ENCODE assay signal across 10 cellular contexts in the genomic region with DNA sequence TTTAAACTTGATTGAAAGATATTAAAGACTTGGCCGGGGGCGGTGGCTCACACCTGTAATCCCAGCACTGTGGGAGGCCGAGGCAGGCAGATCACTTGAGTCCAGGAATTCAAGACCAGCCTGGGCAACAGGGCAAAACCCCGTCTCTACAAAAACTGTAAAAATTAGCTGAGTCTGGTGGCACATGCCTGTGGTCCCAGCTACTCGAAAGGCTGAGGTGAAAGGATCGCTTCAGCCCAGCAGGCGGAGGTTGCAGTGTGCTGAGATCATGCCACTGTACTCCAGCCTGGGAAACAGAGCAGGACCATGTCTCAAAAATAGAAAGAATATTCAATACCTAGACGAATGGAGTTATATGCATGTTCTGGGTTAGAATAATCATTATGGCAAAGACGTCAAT. TPM values are rescaled to one million over a fixed set of nuclear protein-coding genes. Genes with fewer than 3 reads are reported as not detected.
DNase-seq lines count a peak whose midpoint lies in the region; ATAC-seq, FAIRE-seq and TF ChIP-seq lines count a peak whose summit lies in the region.
"Not testable (repeated sequence)": the region's sequence is repeated elsewhere in the genome, so short reads cannot be mapped to it uniquely, and the experiment has no call there.
"Had no signal": no experiment of that assay in that cellular context is flagged by ENCODE, and none has a peak within 500 bp of the region (broad histone marks: within the 10 kb centered on the region; RNA-seq: fewer than 3 reads in every experiment).

No MANE protein-coding gene starts in this region.

- TF ChIP-seq POLR2A in GM12891 (IDR thresholded peaks at IDR 0.05; ENCODE audit: low read depth, low read length) = not testable (repeated sequence)

- H3K4me2 ChIP-seq in SU-DHL-6 (ENCODE audit: low read depth, low read length, poor library complexity, severe bottlenecking) = peak overlapping the region; percentile 7

- H3K9me3 ChIP-seq in CD4-positive, CD25-positive, alpha-beta regulatory T cell (ENCODE audit: control insufficient read depth in 2 of 2, low read length in 2 of 2); SU-DHL-6 (ENCODE audit: insufficient read depth, low read length): not testable (repeated sequence)

- not testable (repeated sequence) for H3F3A ChIP-seq in SU-DHL-6 (ENCODE audit: insufficient read depth)

- peaks cover 98% of the 10 kb centered on the region for H3K79me2 ChIP-seq in SU-DHL-6 (ENCODE audit: insufficient read depth, low read length)

- H3K27ac ChIP-seq in CD4-positive, CD25-positive, alpha-beta regulatory T cell (ENCODE audit: insufficient read depth, low read length, poor library complexity, severe bottlenecking); SU-DHL-6 (ENCODE audit: low read depth, low read length): not testable (repeated sequence)

- peaks cover 12% of the 10 kb centered on the region for H3K36me3 ChIP-seq in CD4-positive, CD25-positive, alpha-beta regulatory T cell (ENCODE audit: control insufficient read depth, insufficient read depth, low read length)
- not testable (repeated sequence) for H3K36me3 ChIP-seq in SU-DHL-6 (ENCODE audit: low read length)

- not testable (repeated sequence) for DNase-seq in CD4-positive, CD25-positive, alpha-beta regulatory T cell; GM12891 (ENCODE audit: insufficient read length, low spot score)
- DNase-seq in activated CD8-positive, alpha-beta memory T cell treated with anti-CD3 and anti-CD28 coated beads, Interleukin-2, amount 10 ng/mL, durations not matched to agents 7 days and 5 days = peak; percentile 9
- DNase-seq in islet precursor cell = peak; percentile 55

- CTCF ChIA-PET in activated CD8-positive, alpha-beta memory T cell treated with anti-CD3 and anti-CD28 coated beads, Interleukin-2, amount 10 ng/mL, durations not matched to agents 7 days and 5 days (lab: Charles Lee) = interaction anchor here (1.3 to 1.5 kb wide), 2 partner anchors 42 to 63 kb away, joined by 3 to 5 read pairs; no protein-coding TSS in a partner anchor

- H3K4me3 ChIP-seq in CD4-positive, CD25-positive, alpha-beta regulatory T cell (ENCODE audit: low read depth, low read length) = peak overlapping the region; percentile 40
- H3K4me3 ChIP-seq in SU-DHL-6 (ENCODE audit: insufficient read depth, low read length, poor library complexity, severe bottlenecking) = not testable (repeated sequence)

- not testable (repeated sequence) for TF ChIP-seq CTCF in SU-DHL-6 (IDR thresholded peaks at IDR 0.05; ENCODE audit: insufficient read depth, low read length, poor library complexity, severe bottlenecking); brain (conservative IDR thresholded peaks at IDR 0.05)

- peak; percentile 26 for FAIRE-seq in GM12891 (lab: Jason Lieb, UNC)

- peak overlapping the region in 2 of 3 donors; percentile 31 to 51 for H3K27ac Mint-ChIP-seq in CD4-positive, CD25-positive, alpha-beta regulatory T cell
- H3K27ac Mint-ChIP-seq in activated CD8-positive, alpha-beta memory T cell treated with anti-CD3 and anti-CD28 coated beads, Interleukin-2, amount 10 ng/mL, durations not matched to agents 7 days and 5 days; activated naive CD4-positive, alpha-beta T cell treated with anti-CD3 and anti-CD28 coated beads, Interleukin-2, amount 50 U/mL, for 24 hours; brain: not testable (repeated sequence)

- H3K4me1 ChIP-seq in CD4-positive, CD25-positive, alpha-beta regulatory T cell (ENCODE audit: control insufficient read depth, insufficient read depth, low read length, poor library complexity, severe bottlenecking) = peaks cover 57% of the 10 kb centered on the region

- H3K9ac ChIP-seq in SU-DHL-6 (ENCODE audit: low read length) = not testable (repeated sequence)

- not testable (repeated sequence) for ATAC-seq in CD4-positive, CD25-positive, alpha-beta regulatory T cell (ENCODE audit: low read depth in 2 of 2); activated CD8-positive, alpha-beta memory T cell treated with anti-CD3 and anti-CD28 coated beads, Interleukin-2, amount 10 ng/mL, durations not matched to agents 7 days and 5 days

- peaks cover 10 to 94% (median 75%) of the 10 kb centered on the region in 4 donors for H3K4me1 Mint-ChIP-seq in CD4-positive, CD25-positive, alpha-beta regulatory T cell
- H3K4me1 Mint-ChIP-seq in activated CD8-positive, alpha-beta memory T cell treated with anti-CD3 and anti-CD28 coated beads, Interleukin-2, amount 10 ng/mL, durations not matched to agents 7 days and 5 days = peaks cover 81% of the 10 kb centered on the region
- H3K4me1 Mint-ChIP-seq in activated naive CD4-positive, alpha-beta T cell treated with anti-CD3 and anti-CD28 coated beads, Interleukin-2, amount 50 U/mL, for 24 hours = peaks cover 90% of the 10 kb centered on the region
- peaks cover 94% of the 10 kb centered on the region for H3K4me1 Mint-ChIP-seq in brain

- H3K4me3 Mint-ChIP-seq in CD4-positive, CD25-positive, alpha-beta regulatory T cell = peak overlapping the region in 3 of 4 donors; percentile 6 to 44 (median 29)
- H3K4me3 Mint-ChIP-seq in activated CD8-positive, alpha-beta memory T cell treated with anti-CD3 and anti-CD28 coated beads, Interleukin-2, amount 10 ng/mL, durations not matched to agents 7 days and 5 days = not testable (repeated sequence)
- H3K4me3 Mint-ChIP-seq in activated naive CD4-positive, alpha-beta T cell treated with anti-CD3 and anti-CD28 coated beads, Interleukin-2, amount 50 U/mL, for 24 hours = peak overlapping the region; percentile 33
- H3K4me3 Mint-ChIP-seq in brain = peak overlapping the region in 4 of 5 experiments; percentile 11 to 51 (median 30)

- H3K9me3 Mint-ChIP-seq in CD4-positive, CD25-positive, alpha-beta regulatory T cell; activated CD8-positive, alpha-beta memory T cell treated with anti-CD3 and anti-CD28 coated beads, Interleukin-2, amount 10 ng/mL, durations not matched to agents 7 days and 5 days (ENCODE audit: low read depth); activated naive CD4-positive, alpha-beta T cell treated with anti-CD3 and anti-CD28 coated beads, Interleukin-2, amount 50 U/mL, for 24 hours; brain: not testable (repeated sequence)

- peaks cover 25% of the 10 kb centered on the region; the same call in 1 of the 2 replicates for H4K20me1 ChIP-seq in SU-DHL-6 (ENCODE audit: low read depth, low read length)

- not testable (repeated sequence) for H3K27me3 ChIP-seq in CD4-positive, CD25-positive, alpha-beta regulatory T cell (ENCODE audit: control insufficient read depth, insufficient read depth, low read length); SU-DHL-6 (ENCODE audit: low read length)

- H3K36me3 Mint-ChIP-seq in CD4-positive, CD25-positive, alpha-beta regulatory T cell; activated naive CD4-positive, alpha-beta T cell treated with anti-CD3 and anti-CD28 coated beads, Interleukin-2, amount 50 U/mL, for 24 hours: not testable (repeated sequence)
- H3K36me3 Mint-ChIP-seq in activated CD8-positive, alpha-beta memory T cell treated with anti-CD3 and anti-CD28 coated beads, Interleukin-2, amount 10 ng/mL, durations not matched to agents 7 days and 5 days = peaks cover 49% of the 10 kb centered on the region
- peaks cover 34% of the 10 kb centered on the region for H3K36me3 Mint-ChIP-seq in brain

- H3K27me3 Mint-ChIP-seq in CD4-positive, CD25-positive, alpha-beta regulatory T cell; activated CD8-positive, alpha-beta memory T cell treated with anti-CD3 and anti-CD28 coated beads, Interleukin-2, amount 10 ng/mL, durations not matched to agents 7 days and 5 days; activated naive CD4-positive, alpha-beta T cell treated with anti-CD3 and anti-CD28 coated beads, Interleukin-2, amount 50 U/mL, for 24 hours; brain: not testable (repeated sequence)

- H2AFZ ChIP-seq in SU-DHL-6 (ENCODE audit: low read depth, low read length, severe bottlenecking) = not testable (repeated sequence)

- not testable (repeated sequence) for H3K9me2 ChIP-seq in SU-DHL-6 (replicated peaks; ENCODE audit: insufficient read depth, low read length)

RNA-seq across cellular contexts. Expression of gene SART3, which starts 5.6 kb away (rescaled TPM):
- total RNA-seq in CD4-positive, CD25-positive, alpha-beta regulatory T cell = 107 TPM
- 10 to 100 TPM; 25.3 to 37.6 (median 32.2) TPM for polyA plus RNA-seq in CD4-positive, CD25-positive, alpha-beta regulatory T cell
- 31.7 TPM for polyA plus RNA-seq in GM12891 (2012; ENCODE audit: low read depth, missing spikeins)
- total RNA-seq in activated CD8-positive, alpha-beta memory T cell treated with anti-CD3 and anti-CD28 coated beads, Interleukin-2, amount 10 ng/mL, durations not matched to agents 7 days and 5 days = 10 to 100 TPM; 81.2 to 99.7 TPM
- 36.6 TPM for polyA plus RNA-seq in brain (ENCODE audit: insufficient read depth, low read depth, low replicate concordance)

RNA-seq across cellular contexts. Expression of gene ISCU, which starts 7.0 kb away (rescaled TPM):
- total RNA-seq in CD4-positive, CD25-positive, alpha-beta regulatory T cell = 173 TPM
- polyA plus RNA-seq in CD4-positive, CD25-positive, alpha-beta regulatory T cell = 100 to 1,000 TPM; 241 to 295 (median 260) TPM
- 134 TPM for polyA plus RNA-seq in GM12891 (2012; ENCODE audit: low read depth, missing spikeins)
- total RNA-seq in activated CD8-positive, alpha-beta memory T cell treated with anti-CD3 and anti-CD28 coated beads, Interleukin-2, amount 10 ng/mL, durations not matched to agents 7 days and 5 days = 10 to 100 TPM; 64.2 to 86.9 TPM
- 108 TPM for polyA plus RNA-seq in brain (ENCODE audit: insufficient read depth, low read depth, low replicate concordance)

RNA-seq across cellular contexts. Expression of gene FICD, which starts 40.3 kb away (rescaled TPM):
- 5.4 TPM for total RNA-seq in CD4-positive, CD25-positive, alpha-beta regulatory T cell
- polyA plus RNA-seq in CD4-positive, CD25-positive, alpha-beta regulatory T cell = 1 to 10 TPM in 3 of 4 donors, under 1 TPM in 1; 0.79 to 4.7 (median 2.3) TPM
- polyA plus RNA-seq in GM12891 (2012; ENCODE audit: low read depth, missing spikeins) = 2.8 TPM
- total RNA-seq in activated CD8-positive, alpha-beta memory T cell treated with anti-CD3 and anti-CD28 coated beads, Interleukin-2, amount 10 ng/mL, durations not matched to agents 7 days and 5 days = 1 to 10 TPM; 5.8 to 6.1 TPM
- 3.2 TPM for polyA plus RNA-seq in brain (ENCODE audit: insufficient read depth, low read depth, low replicate concordance)

RNA-seq across cellular contexts. Expression of gene TMEM119, which starts 42.5 kb away (rescaled TPM):
- 5.9 TPM for total RNA-seq in CD4-positive, CD25-positive, alpha-beta regulatory T cell
- 1 to 10 TPM in 2 of 4 donors, under 1 TPM in 1, not detected in 1; 0.90 to 3.5 (median 1.5) TPM for polyA plus RNA-seq in CD4-positive, CD25-positive, alpha-beta regulatory T cell
- 0.10 TPM for polyA plus RNA-seq in GM12891 (2012; ENCODE audit: low read depth, missing spikeins)
- total RNA-seq in activated CD8-positive, alpha-beta memory T cell treated with anti-CD3 and anti-CD28 coated beads, Interleukin-2, amount 10 ng/mL, durations not matched to agents 7 days and 5 days = under 1 TPM; 0.16 to 0.20 TPM
- 4.6 TPM for polyA plus RNA-seq in brain (ENCODE audit: insufficient read depth, low read depth, low replicate concordance)
- total RNA-seq: A673, Calu3, H9 had no signal
